16 cellular contexts compared by ENCODE assay signal in the genomic region with DNA sequence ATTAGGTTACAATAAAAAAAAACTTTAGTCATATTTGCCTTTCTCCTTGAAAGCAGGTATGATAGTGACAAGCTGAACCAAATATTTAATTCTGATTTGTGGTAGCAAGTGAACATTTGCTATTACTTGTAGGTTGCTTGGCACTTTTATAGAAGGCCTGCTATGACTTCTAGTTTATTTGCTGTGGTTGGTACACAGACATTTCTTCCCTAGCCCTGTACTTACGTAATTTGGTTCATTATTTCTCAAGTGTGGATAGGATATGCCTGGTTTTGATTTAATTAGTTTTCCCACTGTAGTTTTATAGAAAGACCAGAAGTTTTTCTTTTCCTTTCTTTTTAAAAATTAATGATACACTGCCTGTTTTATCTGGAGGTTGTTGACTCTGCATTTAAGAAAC.
"Had no signal": no experiment of that assay in that cellular context is flagged by ENCODE, and none has a peak within 500 bp of the region (broad histone marks: within the 10 kb centered on the region; RNA-seq: fewer than 3 reads in every experiment).

No MANE protein-coding gene starts in this region.

- FAIRE-seq: keratinocyte had no signal

- H3K27me3 Mint-ChIP-seq: activated CD4-positive, alpha-beta T cell treated with anti-CD3 and anti-CD28 coated beads, Interleukin-2, amount 10 ng/mL, durations not matched to agents 24 days and 14 days; activated naive CD8-positive, alpha-beta T cell treated with anti-CD3 and anti-CD28 coated beads, Interleukin-2, amount 50 U/mL, for 24 hours; stimulated activated naive CD8-positive, alpha-beta T cell treated with anti-CD3 and anti-CD28 coated beads, Interleukin-15, amount 100 ng/mL, for 72 hours had no signal

- H3K4me3 ChIP-seq: hepatocyte, left ventricle myocardium inferior, psoas muscle, upper lobe of left lung had no signal

- H3K9me3 Mint-ChIP-seq: activated CD4-positive, alpha-beta T cell treated with anti-CD3 and anti-CD28 coated beads, Interleukin-2, amount 10 ng/mL, durations not matched to agents 24 days and 14 days; activated naive CD8-positive, alpha-beta T cell treated with anti-CD3 and anti-CD28 coated beads, Interleukin-2, amount 50 U/mL, for 24 hours; nephron; stimulated activated naive CD8-positive, alpha-beta T cell treated with anti-CD3 and anti-CD28 coated beads, Interleukin-15, amount 100 ng/mL, for 72 hours; T-helper 2 cell treated with Interferon-gamma antibody and Interleukin-4, amounts not matched to agents 5 μg/mL and 100 μg/mL, for 36 hours had no signal

- ATAC-seq: activated CD8-positive, alpha-beta T cell treated with anti-CD3 and anti-CD28 coated beads, Interleukin-2, amount 10 ng/mL, durations not matched to agents 7 days and 5 days; activated naive CD8-positive, alpha-beta T cell treated with anti-CD3 and anti-CD28 coated beads, Interleukin-2, amount 50 U/mL, for 24 hours; psoas muscle; sciatic nerve; stimulated activated naive CD8-positive, alpha-beta T cell treated with anti-CD3 and anti-CD28 coated beads, Interleukin-15, amount 100 ng/mL, for 72 hours had no signal

- H3K4me1 Mint-ChIP-seq: activated CD4-positive, alpha-beta T cell treated with anti-CD3 and anti-CD28 coated beads, Interleukin-2, amount 10 ng/mL, durations not matched to agents 24 days and 14 days; activated naive CD8-positive, alpha-beta T cell treated with anti-CD3 and anti-CD28 coated beads, Interleukin-2, amount 50 U/mL, for 24 hours; nephron had no signal

- H3K27ac Mint-ChIP-seq: activated CD4-positive, alpha-beta T cell treated with anti-CD3 and anti-CD28 coated beads, Interleukin-2, amount 10 ng/mL, durations not matched to agents 24 days and 14 days; activated CD8-positive, alpha-beta T cell treated with anti-CD3 and anti-CD28 coated beads, Interleukin-2, amount 10 ng/mL, durations not matched to agents 7 days and 5 days; nephron; stimulated activated naive CD8-positive, alpha-beta T cell treated with anti-CD3 and anti-CD28 coated beads, Interleukin-15, amount 100 ng/mL, for 72 hours; T-helper 2 cell treated with Interferon-gamma antibody and Interleukin-4, amounts not matched to agents 5 μg/mL and 100 μg/mL, for 36 hours had no signal

- DNase-seq: activated CD4-positive, alpha-beta T cell treated with anti-CD3 and anti-CD28 coated beads, Interleukin-2, amount 10 ng/mL, durations not matched to agents 24 days and 14 days; activated CD4-positive, CD25-positive, alpha-beta regulatory T cell; activated CD8-positive, alpha-beta memory T cell treated with anti-CD3 and anti-CD28 coated beads, Interleukin-2, amount 50 U/mL, for 4 hours; activated CD8-positive, alpha-beta T cell treated with anti-CD3 and anti-CD28 coated beads, Interleukin-2, amount 10 ng/mL, durations not matched to agents 7 days and 5 days; activated naive CD4-positive, alpha-beta T cell treated with Interleukin-2 at 50 U/mL for 16 hours; activated naive CD8-positive, alpha-beta T cell treated with anti-CD3 and anti-CD28 coated beads, Interleukin-2, amount 50 U/mL, for 24 hours; left ventricle myocardium inferior; psoas muscle; stimulated activated naive CD8-positive, alpha-beta T cell treated with anti-CD3 and anti-CD28 coated beads, Interleukin-15, amount 100 ng/mL, for 72 hours; SW 1271; upper lobe of left lung had no signal

- H3K4me3 Mint-ChIP-seq: activated CD4-positive, alpha-beta T cell treated with anti-CD3 and anti-CD28 coated beads, Interleukin-2, amount 10 ng/mL, durations not matched to agents 24 days and 14 days; activated CD8-positive, alpha-beta T cell treated with anti-CD3 and anti-CD28 coated beads, Interleukin-2, amount 10 ng/mL, durations not matched to agents 7 days and 5 days; activated naive CD8-positive, alpha-beta T cell treated with anti-CD3 and anti-CD28 coated beads, Interleukin-2, amount 50 U/mL, for 24 hours; nephron; stimulated activated naive CD8-positive, alpha-beta T cell treated with anti-CD3 and anti-CD28 coated beads, Interleukin-15, amount 100 ng/mL, for 72 hours; T-helper 2 cell treated with Interferon-gamma antibody and Interleukin-4, amounts not matched to agents 5 μg/mL and 100 μg/mL, for 36 hours had no signal
